31 cellular contexts compared by ENCODE assay signal in the genomic region with DNA sequence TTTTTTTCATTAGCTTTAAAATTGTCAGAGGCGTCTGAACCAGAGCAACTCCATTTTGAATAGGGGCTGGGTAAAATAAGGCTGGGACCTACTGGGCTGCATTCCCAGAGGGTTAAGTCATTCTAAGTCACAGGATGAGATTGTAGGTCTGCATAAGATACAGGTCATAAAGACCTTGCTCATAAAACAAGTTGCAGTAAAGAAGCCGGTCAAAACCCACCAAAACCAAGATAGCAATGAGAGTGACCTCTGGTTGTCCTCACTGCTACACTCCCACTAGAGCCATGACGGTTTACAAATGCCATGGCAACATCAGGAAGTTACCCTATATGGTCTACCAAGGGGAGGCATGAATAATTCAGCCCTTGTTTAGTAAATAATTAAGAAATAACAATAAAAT.
DNase-seq lines count a peak whose midpoint lies in the region; ATAC-seq, FAIRE-seq and TF ChIP-seq lines count a peak whose summit lies in the region.
"Had no signal": no experiment of that assay in that cellular context is flagged by ENCODE, and none has a peak within 500 bp of the region (broad histone marks: within the 10 kb centered on the region; RNA-seq: fewer than 3 reads in every experiment).

No MANE protein-coding gene starts in this region.

- ATAC-seq in HepG2: no peak
- ATAC-seq: A549; CD8-positive, alpha-beta T cell; foreskin keratinocyte; Panc1 had no signal

- POLR2A ChIA-PET in HepG2 (lab: Yijun Ruan, JAX): no interaction called here

- no peaks in the 10 kb centered on the region for H3K27me3 ChIP-seq in HepG2 (ENCODE audit: control insufficient read depth in 1 of 2, insufficient read depth in 2 of 2, low read length in 2 of 2)
- H3K27me3 ChIP-seq: foreskin keratinocyte, ovary, testis had no signal

- intact Hi-C loops in HepG2 (cut with micrococcal nuclease; ENCODE audit: unreplicated experiment): no loop called here

- in situ Hi-C loops in HepG2 (cut with HindIII; ENCODE audit: extremely low pct_ligation_motif_present, low pct_unique_long_range_greater_than_20kb): no loop called here

- no peaks in the 10 kb centered on the region for H3K79me2 ChIP-seq in HepG2 (ENCODE audit: insufficient read depth, low read length)

- FAIRE-seq in RCC 7860 (lab: Jason Lieb, UNC) (no peak), HepG2 (lab: Jason Lieb, UNC) (no peak)
- FAIRE-seq: A549, GM12892, small intestine had no signal

- peak overlapping the region; percentile 56 for H3K27ac ChIP-seq in HepG2 (ENCODE audit: extremely low read length, insufficient read depth, low read length)
- H3K27ac ChIP-seq: A549, foreskin keratinocyte, HL-60, ovary, testis had no signal

- no peak for TF ChIP-seq RAD21 in HepG2 (CRISPR knock-in tag; IDR thresholded peaks at IDR 0.05)

- 74% methylated on average over 3 of the region's 3 CpGs for WGBS in HepG2 (ENCODE audit: low lambda C conversion rate)

- H3K9me3 ChIP-seq in HepG2 (ENCODE audit: low read length): no peaks in the 10 kb centered on the region
- H3K9me3 ChIP-seq: A549, ovary, testis had no signal

- TF ChIP-seq POLR2A in HepG2 (IDR thresholded peaks at IDR 0.05; ENCODE audit: insufficient read depth in 1 of 2, low read depth in 2 of 2, low read length in 2 of 2): no peak

- H3K4me3 ChIP-seq in choroid plexus epithelial cell (ENCODE audit: low read depth, low read length): no peak overlapping the region
- H3K4me3 ChIP-seq in HepG2 (replicated peaks in 1 of 3; ENCODE audit: insufficient read depth in 1 of 3, low read depth in 2 of 3, low read length in 3 of 3): no peak overlapping the region
- H3K4me3 ChIP-seq: A549, ovary, testis had no signal

- no peaks in the 10 kb centered on the region for H4K20me1 ChIP-seq in HepG2 (ENCODE audit: insufficient read depth, low read length)

- DNase-seq in EH (ENCODE audit: low read depth) (peak; percentile 18), RCC 7860 (ENCODE audit: low spot score) (peak; percentile 20), choroid plexus epithelial cell (ENCODE audit: low read depth) (peak; percentile 32), HepG2 (ENCODE audit: low spot score) (no peak), NCI-H2171 treated with DMSO at 0.1 percent for 48 hours (lab: John Stamatoyannopoulos, UW) (no peak), RPMI8226 (no peak)
- DNase-seq in stimulated activated naive CD4-positive, alpha-beta T cell treated with Interleukin-2 at 50 U/mL for 16 hours (lab: John Stamatoyannopoulos, UW): no peak
- DNase-seq in stimulated activated CD4-positive, alpha-beta T cell treated with anti-CD3 and anti-CD28 coated beads, Interleukin-4, amount 100 ng/mL, for 1 hour: no peak
- DNase-seq: activated CD4-positive, alpha-beta T cell treated with anti-CD3 and anti-CD28 coated beads, Interleukin-2, amount 10 ng/mL, durations not matched to agents 24 days and 14 days; activated gamma-delta T cell; activated naive CD8-positive, alpha-beta T cell treated with anti-CD3 and anti-CD28 coated beads for 36 hours; activated T-cell treated with anti-CD3 and anti-CD28 coated beads, Interleukin-2, amount 50 U/mL, for 1 hour; aorta; CD8-positive, alpha-beta T cell; DMS 273 treated with DMSO at 0.1 percent for 48 hours; H9; head of caudate nucleus; Karpas-422; NCI-H1436; NCI-H2081; NCI-H2227 treated with DMSO at 0.1 percent for 48 hours; NCI-H69; ovary; small intestine; T-helper 9 cell; testis had no signal

- H3K9ac ChIP-seq in HepG2 (ENCODE audit: insufficient read depth, low read depth, low read length): no peak overlapping the region

- no peak overlapping the region for H2AFZ ChIP-seq in HepG2 (ENCODE audit: low read length)

- TF ChIP-seq CTCF in choroid plexus epithelial cell (conservative IDR thresholded peaks at IDR 0.05; ENCODE audit: low read depth, low read length): no peak
- no peak for TF ChIP-seq CTCF in HepG2 (CRISPR knock-in tag; IDR thresholded peaks at IDR 0.05)

- peaks cover 16% of the 10 kb centered on the region for H3K4me1 ChIP-seq in HepG2 (ENCODE audit: insufficient read depth, low read length)
- H3K4me1 ChIP-seq: A549, testis had no signal

- BruUV-seq in HepG2 (replicated peaks; lab: Mats Ljungman, UMichigan): no TSS peak

- peaks cover 0 to 7% of the 10 kb centered on the region in 2 experiments; a peak in 1 of 5 replicates for H3K36me3 ChIP-seq in HepG2 (replicated peaks in 1 of 2; ENCODE audit: control insufficient read depth in 1 of 2, insufficient read depth in 2 of 2, low read length in 2 of 2)
- H3K36me3 ChIP-seq: ovary had no signal

- H3K4me2 ChIP-seq in HepG2 (ENCODE audit: low read depth, low read length): no peak overlapping the region
- H3K4me2 ChIP-seq: A549 had no signal

- CTCF ChIA-PET in HepG2 (lab: Yijun Ruan, JAX; ENCODE audit: low intra/inter-chr PET ratio, low total read pairs): no interaction called here

- TF ChIP-seq EP300 in HepG2 (IDR thresholded peaks at IDR 0.05; ENCODE audit: low read depth in 2 of 2, low read length in 2 of 2) (no peak), HepG2 (CRISPR knock-in tag; IDR thresholded peaks at IDR 0.05; ENCODE audit: borderline replicate concordance) (no peak)

TF ChIP-seq in HepG2, 621 proteins besides CTCF, POLR2A, EP300 and RAD21:
- TF ChIP-seq NCOA5 (CRISPR knock-in tag; IDR thresholded peaks at IDR 0.05): no peak
- no peak for TF ChIP-seq ZNF549 (CRISPR knock-in tag; IDR thresholded peaks at IDR 0.05)

Comparison
In these comparisons a context has a peak if more than half of its experiments do, and no peak if none do; other contexts are left out.
1. DNase-seq: peak in EH (single experiment), RCC 7860 (single experiment) and choroid plexus epithelial cell (single experiment); none in HepG2 (single experiment), NCI-H2171 treated with DMSO at 0.1 percent for 48 hours (single experiment), stimulated activated naive CD4-positive, alpha-beta T cell treated with Interleukin-2 at 50 U/mL for 16 hours (single experiment), stimulated activated CD4-positive, alpha-beta T cell treated with anti-CD3 and anti-CD28 coated beads, Interleukin-4, amount 100 ng/mL, for 1 hour (single experiment) and RPMI8226 (single experiment).